In the genomic region with DNA sequence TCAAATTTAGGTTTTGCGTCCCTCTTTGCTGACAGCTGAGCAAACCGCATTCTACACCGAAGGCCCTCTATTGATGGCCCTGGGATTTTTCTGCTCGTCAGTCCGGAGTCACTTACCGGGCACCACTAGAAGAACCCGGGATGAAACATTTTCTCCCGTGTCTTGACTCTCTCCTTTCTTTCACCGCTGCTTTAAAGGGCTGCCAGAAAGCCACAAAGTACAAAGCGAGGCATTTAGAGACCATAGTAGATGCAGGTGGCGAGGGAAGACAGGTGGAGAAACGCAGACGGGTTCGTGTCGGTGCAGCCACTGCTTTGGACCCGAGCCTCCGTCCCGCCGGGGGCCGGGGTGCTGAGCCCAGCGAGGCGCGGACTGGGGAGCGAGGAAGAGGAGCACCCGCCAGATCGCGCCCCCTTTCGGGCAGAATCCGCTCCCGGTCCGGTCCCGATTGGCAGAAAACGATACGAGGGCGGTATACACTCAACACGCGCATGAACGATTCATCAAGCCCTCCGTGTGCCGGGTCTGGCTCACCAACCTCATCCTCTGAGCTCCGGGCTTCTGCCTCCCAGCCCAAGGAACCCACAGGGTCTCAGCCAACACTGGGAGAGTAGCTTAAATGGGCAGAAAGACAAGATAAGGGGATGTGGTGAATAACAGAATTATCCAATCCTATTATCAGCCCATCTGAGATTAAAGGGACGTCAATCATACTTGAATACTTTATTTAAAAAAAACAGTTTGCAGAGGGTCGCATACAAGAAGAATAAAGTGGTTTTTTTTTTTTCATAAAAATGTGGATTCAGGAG, we compare ENCODE assay signal across 1 cellular context.
TF ChIP-seq lines count a peak whose summit lies in the region.

No MANE protein-coding gene starts in this region.

TF ChIP-seq in K562, 482 proteins besides CTCF, POLR2A, EP300 and RAD21 (continued from another document):
- peak; percentile 63 for TF ChIP-seq EP400 (IDR thresholded peaks at IDR 0.05)
- no peak for TF ChIP-seq NFIX (CRISPR knock-in tag; IDR thresholded peaks at IDR 0.05; ENCODE audit: low read depth)
- peak in 1 of 2 experiments; percentile 50; a peak in 1 of 4 replicates for TF ChIP-seq SRF (CRISPR knock-in tag; IDR thresholded peaks at IDR 0.05)
- TF ChIP-seq, protein P1, sequence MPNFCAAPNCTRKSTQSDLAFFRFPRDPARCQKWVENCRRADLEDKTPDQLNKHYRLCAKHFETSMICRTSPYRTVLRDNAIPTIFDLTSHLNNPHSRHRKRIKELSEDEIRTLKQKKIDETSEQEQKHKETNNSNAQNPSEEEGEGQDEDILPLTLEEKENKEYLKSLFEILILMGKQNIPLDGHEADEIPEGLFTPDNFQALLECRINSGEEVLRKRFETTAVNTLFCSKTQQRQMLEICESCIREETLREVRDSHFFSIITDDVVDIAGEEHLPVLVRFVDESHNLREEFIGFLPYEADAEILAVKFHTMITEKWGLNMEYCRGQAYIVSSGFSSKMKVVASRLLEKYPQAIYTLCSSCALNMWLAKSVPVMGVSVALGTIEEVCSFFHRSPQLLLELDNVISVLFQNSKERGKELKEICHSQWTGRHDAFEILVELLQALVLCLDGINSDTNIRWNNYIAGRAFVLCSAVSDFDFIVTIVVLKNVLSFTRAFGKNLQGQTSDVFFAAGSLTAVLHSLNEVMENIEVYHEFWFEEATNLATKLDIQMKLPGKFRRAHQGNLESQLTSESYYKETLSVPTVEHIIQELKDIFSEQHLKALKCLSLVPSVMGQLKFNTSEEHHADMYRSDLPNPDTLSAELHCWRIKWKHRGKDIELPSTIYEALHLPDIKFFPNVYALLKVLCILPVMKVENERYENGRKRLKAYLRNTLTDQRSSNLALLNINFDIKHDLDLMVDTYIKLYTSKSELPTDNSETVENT (CRISPR knock-in tag; IDR thresholded peaks at IDR 0.05): peak; percentile 69; the same call in 1 of the 2 replicates
- peak; percentile 72 for TF ChIP-seq CC2D1A (IDR thresholded peaks at IDR 0.05)
- TF ChIP-seq ZKSCAN1 (IDR thresholded peaks at IDR 0.05; ENCODE audit: low read depth, low read length): peak; percentile 81
- 0 out of 2 replicates have a peak, but pooled peaks have one; percentile 88 for TF ChIP-seq FOXP1 (CRISPR knock-in tag; IDR thresholded peaks at IDR 0.05)
- TF ChIP-seq KDM4B (IDR thresholded peaks at IDR 0.05; ENCODE audit: borderline replicate concordance in 2 of 2, low read depth in 1 of 2): peak in 1 of 2 experiments; percentile 67; a peak in 1 of 4 replicates
- TF ChIP-seq PHF8 (IDR thresholded peaks at IDR 0.05; ENCODE audit: borderline replicate concordance, low read length): peak; percentile 70; the same call in 1 of the 2 replicates
- TF ChIP-seq, protein P2, sequence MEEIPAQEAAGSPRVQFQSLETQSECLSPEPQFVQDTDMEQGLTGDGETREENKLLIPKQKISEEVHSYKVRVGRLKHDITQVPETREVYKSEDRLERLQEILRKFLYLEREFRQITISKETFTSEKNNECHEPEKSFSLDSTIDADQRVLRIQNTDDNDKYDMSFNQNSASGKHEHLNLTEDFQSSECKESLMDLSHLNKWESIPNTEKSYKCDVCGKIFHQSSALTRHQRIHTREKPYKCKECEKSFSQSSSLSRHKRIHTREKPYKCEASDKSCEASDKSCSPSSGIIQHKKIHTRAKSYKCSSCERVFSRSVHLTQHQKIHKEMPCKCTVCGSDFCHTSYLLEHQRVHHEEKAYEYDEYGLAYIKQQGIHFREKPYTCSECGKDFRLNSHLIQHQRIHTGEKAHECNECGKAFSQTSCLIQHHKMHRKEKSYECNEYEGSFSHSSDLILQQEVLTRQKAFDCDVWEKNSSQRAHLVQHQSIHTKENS (CRISPR knock-in tag; IDR thresholded peaks at IDR 0.05): no peak
- 0 out of 2 replicates have a peak, but pooled peaks have one; percentile 40 for TF ChIP-seq TCF3 (CRISPR knock-in tag; IDR thresholded peaks at IDR 0.05)
- no peak for TF ChIP-seq HNRNPK (IDR thresholded peaks at IDR 0.05; ENCODE audit: low read depth, low read length, poor library complexity, severe bottlenecking)
- TF ChIP-seq, protein P3, sequence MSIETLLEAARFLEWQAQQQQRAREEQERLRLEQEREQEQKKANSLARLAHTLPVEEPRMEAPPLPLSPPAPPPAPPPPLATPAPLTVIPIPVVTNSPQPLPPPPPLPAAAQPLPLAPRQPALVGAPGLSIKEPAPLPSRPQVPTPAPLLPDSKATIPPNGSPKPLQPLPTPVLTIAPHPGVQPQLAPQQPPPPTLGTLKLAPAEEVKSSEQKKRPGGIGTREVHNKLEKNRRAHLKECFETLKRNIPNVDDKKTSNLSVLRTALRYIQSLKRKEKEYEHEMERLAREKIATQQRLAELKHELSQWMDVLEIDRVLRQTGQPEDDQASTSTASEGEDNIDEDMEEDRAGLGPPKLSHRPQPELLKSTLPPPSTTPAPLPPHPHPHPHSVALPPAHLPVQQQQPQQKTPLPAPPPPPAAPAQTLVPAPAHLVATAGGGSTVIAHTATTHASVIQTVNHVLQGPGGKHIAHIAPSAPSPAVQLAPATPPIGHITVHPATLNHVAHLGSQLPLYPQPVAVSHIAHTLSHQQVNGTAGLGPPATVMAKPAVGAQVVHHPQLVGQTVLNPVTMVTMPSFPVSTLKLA (conservative IDR thresholded peaks at IDR 0.05): peak in 1 of 2 experiments; percentile 58
- no peak for TF ChIP-seq ZZZ3 (IDR thresholded peaks at IDR 0.05)
- no peak for TF ChIP-seq RFX5 (IDR thresholded peaks at IDR 0.05; ENCODE audit: low read depth, low read length)
- TF ChIP-seq PHB (CRISPR knock-in tag; IDR thresholded peaks at IDR 0.05): 0 out of 2 replicates have a peak, but pooled peaks have one; percentile 49
- no peak for TF ChIP-seq SNRNP70 (optimal IDR thresholded peaks at IDR 0.05; ENCODE audit: low read depth, low read length)
- no peak for TF ChIP-seq MTA2 (IDR thresholded peaks at IDR 0.05; ENCODE audit: low read depth)
- no peak for TF ChIP-seq SREBF2 (CRISPR knock-in tag; IDR thresholded peaks at IDR 0.05)
